ENCODE assay signal across 14 cellular contexts in genomic region chr12:120099738-120100137, GRCh38.
"Had no signal": no experiment of that assay in that cellular context is flagged by ENCODE, and none has a peak within 500 bp of the region (broad histone marks: within the 10 kb centered on the region; RNA-seq: fewer than 3 reads in every experiment).

No MANE protein-coding gene starts in this region.

- H3K4me3 ChIP-seq: testis had no signal

- H3K27ac Mint-ChIP-seq: activated naive CD4-positive, alpha-beta T cell treated with anti-CD3 and anti-CD28 coated beads, Interleukin-2, amount 10 ng/mL, durations not matched to agents 7 days and 5 days; activated T-helper 1 cell treated with anti-CD3 and anti-CD28 coated beads, Interleukin-12 subunit alpha, Interleukin-12 subunit beta, Interleukin-2, Interleukin-4 antibody, amounts not matched to agents 30 ng/mL and 10 ng/mL and 1 ng/mL, durations not matched to agents 14 hours and 24 hours and 36 hours; stimulated activated naive CD8-positive, alpha-beta T cell treated with anti-CD3 and anti-CD28 coated beads, Interleukin-15, Interleukin-2, amounts not matched to agents 100 ng/mL and 50 ng/mL, for 24 hours had no signal

- H3K9me3 ChIP-seq: testis had no signal

- H3K27me3 ChIP-seq: testis had no signal

- H3K9me3 Mint-ChIP-seq: activated naive CD4-positive, alpha-beta T cell treated with anti-CD3 and anti-CD28 coated beads, Interleukin-2, amount 10 ng/mL, durations not matched to agents 7 days and 5 days; activated T-helper 1 cell treated with anti-CD3 and anti-CD28 coated beads, Interleukin-12 subunit alpha, Interleukin-12 subunit beta, Interleukin-2, Interleukin-4 antibody, amounts not matched to agents 30 ng/mL and 10 ng/mL and 1 ng/mL, durations not matched to agents 14 hours and 24 hours and 36 hours; nephron; stimulated activated naive CD8-positive, alpha-beta T cell treated with anti-CD3 and anti-CD28 coated beads, Interleukin-15, Interleukin-2, amounts not matched to agents 100 ng/mL and 50 ng/mL, for 24 hours had no signal

- FAIRE-seq: bronchial epithelial cell, frontal cortex, keratinocyte had no signal

- H3K27me3 Mint-ChIP-seq: activated naive CD4-positive, alpha-beta T cell treated with anti-CD3 and anti-CD28 coated beads, Interleukin-2, amount 10 ng/mL, durations not matched to agents 7 days and 5 days; stimulated activated naive CD8-positive, alpha-beta T cell treated with anti-CD3 and anti-CD28 coated beads, Interleukin-15, Interleukin-2, amounts not matched to agents 100 ng/mL and 50 ng/mL, for 24 hours had no signal

- DNase-seq: activated CD8-positive, alpha-beta memory T cell treated with anti-CD3 and anti-CD28 coated beads, Interleukin-2, amount 50 U/mL, for 4 hours; activated naive CD4-positive, alpha-beta T cell treated with anti-CD3 and anti-CD28 coated beads, Interleukin-2, amount 10 ng/mL, durations not matched to agents 7 days and 5 days; effector CD4-positive, alpha-beta T cell; left ventricle myocardium superior; mesenchymal stem cell; stimulated activated CD4-positive, alpha-beta T cell treated with anti-CD3 and anti-CD28 coated beads, Interleukin-2, amount 100 ng/mL, for 48 hours; testis had no signal

- H3K4me3 Mint-ChIP-seq: activated naive CD4-positive, alpha-beta T cell treated with anti-CD3 and anti-CD28 coated beads, Interleukin-2, amount 10 ng/mL, durations not matched to agents 7 days and 5 days; activated T-helper 1 cell treated with anti-CD3 and anti-CD28 coated beads, Interleukin-12 subunit alpha, Interleukin-12 subunit beta, Interleukin-2, Interleukin-4 antibody, amounts not matched to agents 30 ng/mL and 10 ng/mL and 1 ng/mL, durations not matched to agents 14 hours and 24 hours and 36 hours; nephron; stimulated activated naive CD8-positive, alpha-beta T cell treated with anti-CD3 and anti-CD28 coated beads, Interleukin-15, Interleukin-2, amounts not matched to agents 100 ng/mL and 50 ng/mL, for 24 hours had no signal

- ATAC-seq: activated CD4-positive, CD25-positive, alpha-beta regulatory T cell treated with anti-CD3 and anti-CD28 coated beads, Interleukin-2, amount 50 U/mL, for 24 hours had no signal
